2 cellular contexts compared by ENCODE assay signal in genomic region chr19:920051-920857, GRCh38.
TF ChIP-seq lines count a peak whose summit lies in the region.

No MANE protein-coding gene starts in this region.

TF ChIP-seq in HEK293, 187 proteins besides CTCF, POLR2A, EP300 and RAD21 (continued from another document):
- TF ChIP-seq ZBTB26 (tag by site-specific recombination; optimal IDR thresholded peaks at IDR 0.05) (peak; percentile 53), ZSCAN4 (tag by site-specific recombination; IDR thresholded peaks at IDR 0.05) (no peak), ZNF2 (tag by site-specific recombination; IDR thresholded peaks at IDR 0.05) (no peak), ZNF394 (tag by site-specific recombination; IDR thresholded peaks at IDR 0.05; ENCODE audit: borderline replicate concordance) (peak; percentile 74), ZNF555 (tag by site-specific recombination; conservative IDR thresholded peaks at IDR 0.05) (no peak), ZXDB (tag by site-specific recombination; IDR thresholded peaks at IDR 0.05) (peak; percentile 44; the same call in 1 of the 2 replicates), KLF16 (tag by site-specific recombination; IDR thresholded peaks at IDR 0.05) (0 out of 2 replicates have a peak, but pooled peaks have one; percentile 33), ZNF398 (tag by site-specific recombination; IDR thresholded peaks at IDR 0.05) (peak; percentile 75), ZFHX2 (tag by site-specific recombination; conservative IDR thresholded peaks at IDR 0.05) (peak; percentile 92), SP2 (tag by site-specific recombination; IDR thresholded peaks at IDR 0.05) (peak; percentile 56), ZFP69B (tag by site-specific recombination; IDR thresholded peaks at IDR 0.05) (peak; percentile 84), ZNF768 (tag by site-specific recombination; IDR thresholded peaks at IDR 0.05) (0 out of 2 replicates have a peak, but pooled peaks have one; percentile 17), ZNF571 (tag by site-specific recombination; IDR thresholded peaks at IDR 0.05) (no peak), GLIS1 (tag by site-specific recombination; IDR thresholded peaks at IDR 0.05) (peak; percentile 91), ZIC2 (tag by site-specific recombination; IDR thresholded peaks at IDR 0.05) (peak; percentile 74), GLIS2 (tag by site-specific recombination; IDR thresholded peaks at IDR 0.05) (peak; percentile 54; the same call in 1 of the 2 replicates), ZBTB8A (tag by site-specific recombination; IDR thresholded peaks at IDR 0.05) (peak; percentile 83), ZNF155 (tag by site-specific recombination; IDR thresholded peaks at IDR 0.05) (no peak), SP3 (tag by site-specific recombination; IDR thresholded peaks at IDR 0.05) (peak; percentile 49)
- TF ChIP-seq, protein P1, sequence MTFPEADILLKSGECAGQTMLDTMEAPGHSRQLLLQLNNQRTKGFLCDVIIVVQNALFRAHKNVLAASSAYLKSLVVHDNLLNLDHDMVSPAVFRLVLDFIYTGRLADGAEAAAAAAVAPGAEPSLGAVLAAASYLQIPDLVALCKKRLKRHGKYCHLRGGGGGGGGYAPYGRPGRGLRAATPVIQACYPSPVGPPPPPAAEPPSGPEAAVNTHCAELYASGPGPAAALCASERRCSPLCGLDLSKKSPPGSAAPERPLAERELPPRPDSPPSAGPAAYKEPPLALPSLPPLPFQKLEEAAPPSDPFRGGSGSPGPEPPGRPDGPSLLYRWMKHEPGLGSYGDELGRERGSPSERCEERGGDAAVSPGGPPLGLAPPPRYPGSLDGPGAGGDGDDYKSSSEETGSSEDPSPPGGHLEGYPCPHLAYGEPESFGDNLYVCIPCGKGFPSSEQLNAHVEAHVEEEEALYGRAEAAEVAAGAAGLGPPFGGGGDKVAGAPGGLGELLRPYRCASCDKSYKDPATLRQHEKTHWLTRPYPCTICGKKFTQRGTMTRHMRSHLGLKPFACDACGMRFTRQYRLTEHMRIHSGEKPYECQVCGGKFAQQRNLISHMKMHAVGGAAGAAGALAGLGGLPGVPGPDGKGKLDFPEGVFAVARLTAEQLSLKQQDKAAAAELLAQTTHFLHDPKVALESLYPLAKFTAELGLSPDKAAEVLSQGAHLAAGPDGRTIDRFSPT (tag by site-specific recombination; IDR thresholded peaks at IDR 0.05), result peak; percentile 10; the same call in 1 of the 2 replicates

TF ChIP-seq in GM12878, 131 proteins besides CTCF, POLR2A, EP300 and RAD21 (continued from another document and continues in another):
- peak; percentile 42; the same call in 1 of the 2 replicates for TF ChIP-seq GATAD2B (conservative IDR thresholded peaks at IDR 0.05; ENCODE audit: low read depth)
- TF ChIP-seq E4F1 (IDR thresholded peaks at IDR 0.05; ENCODE audit: borderline replicate concordance, partially characterized antibody), result no peak
- TF ChIP-seq YY1 (IDR thresholded peaks at IDR 0.05; ENCODE audit: low read depth, low read length), result 0 out of 2 replicates have a peak, but pooled peaks have one; percentile 12
- peak; percentile 50 for TF ChIP-seq MEF2B (IDR thresholded peaks at IDR 0.05; ENCODE audit: partially characterized antibody, poor library complexity, severe bottlenecking)
- no peak for TF ChIP-seq HDAC2 (IDR thresholded peaks at IDR 0.05)
- no peak for TF ChIP-seq ZNF592 (IDR thresholded peaks at IDR 0.05)
- no peak for TF ChIP-seq POU2F2 (IDR thresholded peaks at IDR 0.05; ENCODE audit: borderline replicate concordance, low read depth, low read length)
- peak; percentile 57; the same call in 1 of the 2 replicates for TF ChIP-seq TCF12 (IDR thresholded peaks at IDR 0.05; ENCODE audit: low read depth, low read length)
- TF ChIP-seq RBBP5 (conservative IDR thresholded peaks at IDR 0.05), result no peak
- no peak for TF ChIP-seq ZNF207 (IDR thresholded peaks at IDR 0.05; ENCODE audit: borderline replicate concordance)
- TF ChIP-seq, protein P2, sequence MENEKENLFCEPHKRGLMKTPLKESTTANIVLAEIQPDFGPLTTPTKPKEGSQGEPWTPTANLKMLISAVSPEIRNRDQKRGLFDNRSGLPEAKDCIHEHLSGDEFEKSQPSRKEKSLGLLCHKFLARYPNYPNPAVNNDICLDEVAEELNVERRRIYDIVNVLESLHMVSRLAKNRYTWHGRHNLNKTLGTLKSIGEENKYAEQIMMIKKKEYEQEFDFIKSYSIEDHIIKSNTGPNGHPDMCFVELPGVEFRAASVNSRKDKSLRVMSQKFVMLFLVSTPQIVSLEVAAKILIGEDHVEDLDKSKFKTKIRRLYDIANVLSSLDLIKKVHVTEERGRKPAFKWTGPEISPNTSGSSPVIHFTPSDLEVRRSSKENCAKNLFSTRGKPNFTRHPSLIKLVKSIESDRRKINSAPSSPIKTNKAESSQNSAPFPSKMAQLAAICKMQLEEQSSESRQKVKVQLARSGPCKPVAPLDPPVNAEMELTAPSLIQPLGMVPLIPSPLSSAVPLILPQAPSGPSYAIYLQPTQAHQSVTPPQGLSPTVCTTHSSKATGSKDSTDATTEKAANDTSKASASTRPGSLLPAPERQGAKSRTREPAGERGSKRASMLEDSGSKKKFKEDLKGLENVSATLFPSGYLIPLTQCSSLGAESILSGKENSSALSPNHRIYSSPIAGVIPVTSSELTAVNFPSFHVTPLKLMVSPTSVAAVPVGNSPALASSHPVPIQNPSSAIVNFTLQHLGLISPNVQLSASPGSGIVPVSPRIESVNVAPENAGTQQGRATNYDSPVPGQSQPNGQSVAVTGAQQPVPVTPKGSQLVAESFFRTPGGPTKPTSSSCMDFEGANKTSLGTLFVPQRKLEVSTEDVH (IDR thresholded peaks at IDR 0.05; ENCODE audit: low read depth, partially characterized antibody), result no peak
- no peak for TF ChIP-seq NR2C1 (IDR thresholded peaks at IDR 0.05)
- TF ChIP-seq, protein P3, sequence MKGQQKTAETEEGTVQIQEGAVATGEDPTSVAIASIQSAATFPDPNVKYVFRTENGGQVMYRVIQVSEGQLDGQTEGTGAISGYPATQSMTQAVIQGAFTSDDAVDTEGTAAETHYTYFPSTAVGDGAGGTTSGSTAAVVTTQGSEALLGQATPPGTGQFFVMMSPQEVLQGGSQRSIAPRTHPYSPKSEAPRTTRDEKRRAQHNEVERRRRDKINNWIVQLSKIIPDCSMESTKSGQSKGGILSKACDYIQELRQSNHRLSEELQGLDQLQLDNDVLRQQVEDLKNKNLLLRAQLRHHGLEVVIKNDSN (IDR thresholded peaks at IDR 0.05; ENCODE audit: borderline replicate concordance, extremely low read length, insufficient read depth, low read depth, low read length), result no peak
- no peak for TF ChIP-seq NFYA (IDR thresholded peaks at IDR 0.05; ENCODE audit: borderline replicate concordance, low read depth, low read length)
- no peak for TF ChIP-seq STAT1 (conservative IDR thresholded peaks at IDR 0.05)
- no peak for TF ChIP-seq ASH2L (IDR thresholded peaks at IDR 0.05; ENCODE audit: borderline replicate concordance, low read depth)
- no peak for TF ChIP-seq CREB1 (IDR thresholded peaks at IDR 0.05; ENCODE audit: low read depth)
- TF ChIP-seq ATF7 (IDR thresholded peaks at IDR 0.05; ENCODE audit: low read depth), result no peak
- TF ChIP-seq ZNF384 (IDR thresholded peaks at IDR 0.05; ENCODE audit: borderline replicate concordance, low read depth, low read length), result no peak
- TF ChIP-seq, protein P4, sequence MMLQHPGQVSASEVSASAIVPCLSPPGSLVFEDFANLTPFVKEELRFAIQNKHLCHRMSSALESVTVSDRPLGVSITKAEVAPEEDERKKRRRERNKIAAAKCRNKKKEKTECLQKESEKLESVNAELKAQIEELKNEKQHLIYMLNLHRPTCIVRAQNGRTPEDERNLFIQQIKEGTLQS (IDR thresholded peaks at IDR 0.05; ENCODE audit: borderline replicate concordance, extremely low read depth, low read depth, low read length), result no peak
- peak; percentile 80; the same call in 1 of the 2 replicates for TF ChIP-seq IKZF1 (conservative IDR thresholded peaks at IDR 0.05)
- TF ChIP-seq BMI1 (IDR thresholded peaks at IDR 0.05; ENCODE audit: borderline replicate concordance), result no peak
- no peak for TF ChIP-seq RAD51 (IDR thresholded peaks at IDR 0.05)
- TF ChIP-seq, protein P5, sequence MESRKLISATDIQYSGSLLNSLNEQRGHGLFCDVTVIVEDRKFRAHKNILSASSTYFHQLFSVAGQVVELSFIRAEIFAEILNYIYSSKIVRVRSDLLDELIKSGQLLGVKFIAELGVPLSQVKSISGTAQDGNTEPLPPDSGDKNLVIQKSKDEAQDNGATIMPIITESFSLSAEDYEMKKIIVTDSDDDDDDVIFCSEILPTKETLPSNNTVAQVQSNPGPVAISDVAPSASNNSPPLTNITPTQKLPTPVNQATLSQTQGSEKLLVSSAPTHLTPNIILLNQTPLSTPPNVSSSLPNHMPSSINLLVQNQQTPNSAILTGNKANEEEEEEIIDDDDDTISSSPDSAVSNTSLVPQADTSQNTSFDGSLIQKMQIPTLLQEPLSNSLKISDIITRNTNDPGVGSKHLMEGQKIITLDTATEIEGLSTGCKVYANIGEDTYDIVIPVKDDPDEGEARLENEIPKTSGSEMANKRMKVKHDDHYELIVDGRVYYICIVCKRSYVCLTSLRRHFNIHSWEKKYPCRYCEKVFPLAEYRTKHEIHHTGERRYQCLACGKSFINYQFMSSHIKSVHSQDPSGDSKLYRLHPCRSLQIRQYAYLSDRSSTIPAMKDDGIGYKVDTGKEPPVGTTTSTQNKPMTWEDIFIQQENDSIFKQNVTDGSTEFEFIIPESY (IDR thresholded peaks at IDR 0.05), result no peak
- TF ChIP-seq ZBTB11 (CRISPR knock-in tag; IDR thresholded peaks at IDR 0.05), result no peak
- TF ChIP-seq SREBF2 (IDR thresholded peaks at IDR 0.05; ENCODE audit: low read length), result no peak
- TF ChIP-seq BRCA1 (IDR thresholded peaks at IDR 0.05; ENCODE audit: low read depth, low read length), result no peak
